Comparison of ENCODE assay signal across 17 cellular contexts in genomic region chr16:81531415-81531814, GRCh38.
A peak's percentile ranks its signal among the peaks of the same experiment; 100 is the strongest.
DNase-seq lines count a peak whose midpoint lies in the region; ATAC-seq, FAIRE-seq and TF ChIP-seq lines count a peak whose summit lies in the region.
"Had no signal": no experiment of that assay in that cellular context is flagged by ENCODE, and none has a peak within 500 bp of the region (broad histone marks: within the 10 kb centered on the region; RNA-seq: fewer than 3 reads in every experiment).

No MANE protein-coding gene starts in this region.

- H3K14ac ChIP-seq in H1 (ENCODE audit: insufficient read length), result no peak overlapping the region

- H2BK15ac ChIP-seq in H1 (ENCODE audit: low read length), result no peak overlapping the region; the same call in 1 of the 2 replicates

- H3K27ac Mint-ChIP-seq in type B pancreatic cell, result peak overlapping the region; percentile 76

- H2BK20ac ChIP-seq in H1 (ENCODE audit: low read length), result no peak overlapping the region

- no peak overlapping the region for H3K4me3 Mint-ChIP-seq in type B pancreatic cell

- no peak overlapping the region for H3K4me3 ChIP-seq in H1 (ENCODE audit: extremely low read depth in 1 of 4, insufficient read depth in 2 of 4, low read depth in 3 of 4, low read length in 4 of 4)
- H3K4me3 ChIP-seq in HepG2 (replicated peaks in 1 of 3; ENCODE audit: insufficient read depth in 1 of 3, low read depth in 2 of 3, low read length in 3 of 3), result no peak overlapping the region
- H3K4me3 ChIP-seq in gastroesophageal sphincter, result no peak overlapping the region
- H3K4me3 ChIP-seq: PC-9, psoas muscle had no signal

- CTCF ChIA-PET in H1 (lab: Charles Lee; ENCODE audit: partially characterized antibody) (interaction anchor here (1.4 kb wide), 2 partner anchors 15 to 16 kb away, joined by 3 to 4 read pairs; no protein-coding TSS in a partner anchor), HepG2 (lab: Yijun Ruan, JAX; ENCODE audit: low intra/inter-chr PET ratio, low total read pairs) (no interaction called here)

- H3K79me2 ChIP-seq in H1 (ENCODE audit: control insufficient read depth in 1 of 2, insufficient read depth in 2 of 2, low read length in 2 of 2) (peaks cover 0 to 90% of the 10 kb centered on the region in 2 experiments; a peak in 2 of 4 replicates), HepG2 (ENCODE audit: insufficient read depth, low read length) (peaks cover 98% of the 10 kb centered on the region)

- no peak for FAIRE-seq in H1 (lab: Jason Lieb, UNC)
- FAIRE-seq in HepG2 (lab: Jason Lieb, UNC), result no peak

- no peak overlapping the region for H3K4ac ChIP-seq in H1 (replicated peaks; ENCODE audit: insufficient read length, low read depth, low read length)

- H3K4me2 ChIP-seq in H1 (ENCODE audit: insufficient read depth in 1 of 2, low read depth in 2 of 2, low read length in 2 of 2), result no peak overlapping the region
- no peak overlapping the region for H3K4me2 ChIP-seq in HepG2 (ENCODE audit: low read depth, low read length)
- H3K4me2 ChIP-seq: PC-9 had no signal

- H3K9me3 ChIP-seq in H1 (ENCODE audit: insufficient read depth in 2 of 2, low read depth in 1 of 2, low read length in 1 of 2), result no peaks in the 10 kb centered on the region
- H3K9me3 ChIP-seq in HepG2 (ENCODE audit: low read length), result no peaks in the 10 kb centered on the region
- H3K9me3 ChIP-seq in gastroesophageal sphincter, result no peaks in the 10 kb centered on the region
- H3K9me3 ChIP-seq: psoas muscle had no signal

- H2AK5ac ChIP-seq in H1 (ENCODE audit: low read depth, low read length), result 0 out of 2 replicates have a peak overlapping the region, but pooled peaks have one; percentile 72

- H3K9me3 Mint-ChIP-seq in type B pancreatic cell, result peaks cover 5% of the 10 kb centered on the region

- peak overlapping the region; percentile 68; the same call in 1 of the 2 replicates for H2BK5ac ChIP-seq in H1 (ENCODE audit: low read depth, low read length)

- H3K9ac ChIP-seq in H1 (replicated peaks in 1 of 4; ENCODE audit: extremely low read depth in 1 of 4, low read depth in 3 of 4, low read length in 3 of 4) (no peak overlapping the region), HepG2 (ENCODE audit: insufficient read depth, low read depth, low read length) (no peak overlapping the region)

- ATAC-seq in HG03354 (IDR thresholded peaks at IDR 0.05; ENCODE audit: poor library complexity, severe bottlenecking, unreplicated experiment) (peak; percentile 46), HepG2 (no peak), GM18870 (IDR thresholded peaks at IDR 0.05; ENCODE audit: unreplicated experiment) (no peak), GM19328 (IDR thresholded peaks at IDR 0.05; ENCODE audit: unreplicated experiment) (no peak), gastroesophageal sphincter (no peak)
- ATAC-seq: psoas muscle had no signal

- intact Hi-C loops in HepG2 (cut with micrococcal nuclease; ENCODE audit: unreplicated experiment), result loop anchor here (5.0 kb wide), 1 partner anchor 51 kb away; no protein-coding TSS in a partner anchor

- TF ChIP-seq RAD21 in H1 (IDR thresholded peaks at IDR 0.05 in 1 of 2, conservative IDR thresholded peaks at IDR 0.05 in 1 of 2; ENCODE audit: low read depth in 2 of 2, low read length in 2 of 2) (no peak), HepG2 (CRISPR knock-in tag; IDR thresholded peaks at IDR 0.05) (no peak)

- H3K23me2 ChIP-seq in H1 (ENCODE audit: low read depth, low read length), result no peaks in the 10 kb centered on the region

- H2BK12ac ChIP-seq in H1 (ENCODE audit: low read depth, low read length), result no peak overlapping the region

- 85% methylated on average over 11 of the region's 11 CpGs; no CpG with 5 or more reads in 1 of the 2 experiments for WGBS in H1 (ENCODE audit: extremely low coverage in 1 of 2, insufficient coverage in 1 of 2, insufficient read length in 1 of 2, insufficient replicate concordance in 2 of 2, low coverage in 1 of 2, low lambda C conversion rate in 2 of 2, missing lambda C conversion rate in 1 of 2), 2 experiments
- WGBS in HepG2 (ENCODE audit: low lambda C conversion rate), result 91% methylated on average over 11 of the region's 11 CpGs
- WGBS in gastroesophageal sphincter (ENCODE audit: low coverage in 1 of 2), 2 donors, result 78 to 91% methylated on average over 4 to 5 of the region's 11 CpGs

- no peak overlapping the region for H2AFZ ChIP-seq in H1 (ENCODE audit: low read length)
- H2AFZ ChIP-seq in HepG2 (ENCODE audit: low read length), result no peak overlapping the region
- H2AFZ ChIP-seq: PC-9 had no signal

- H3K18ac ChIP-seq in H1 (ENCODE audit: extremely low read depth, low read length), result no peak overlapping the region

- H3K36me3 Mint-ChIP-seq in type B pancreatic cell, result peaks cover 24% of the 10 kb centered on the region

- H4K5ac ChIP-seq in H1 (ENCODE audit: insufficient read length, low read depth, low read length), result no peak overlapping the region

- H3K27ac ChIP-seq in H1 (ENCODE audit: low read depth, low read length), result no peak overlapping the region
- H3K27ac ChIP-seq in HepG2 (ENCODE audit: extremely low read length, insufficient read depth, low read length), result peak overlapping the region; percentile 20
- no peak overlapping the region for H3K27ac ChIP-seq in gastroesophageal sphincter
- H3K27ac ChIP-seq: brain microvascular endothelial cell, PC-9, psoas muscle had no signal

- H3K27me3 ChIP-seq in H1 (replicated peaks in 1 of 4; ENCODE audit: control insufficient read depth in 3 of 4, extremely low read depth in 1 of 4, insufficient read depth in 3 of 4, low read length in 3 of 4) (no peaks in the 10 kb centered on the region; a peak in 2 of 7 replicates), HepG2 (ENCODE audit: control insufficient read depth in 1 of 2, insufficient read depth in 2 of 2, low read length in 2 of 2) (no peaks in the 10 kb centered on the region), gastroesophageal sphincter (no peaks in the 10 kb centered on the region)
- H3K27me3 ChIP-seq: brain microvascular endothelial cell had no signal

- TF ChIP-seq POLR2A in H1 (IDR thresholded peaks at IDR 0.05; ENCODE audit: control extremely low read depth in 1 of 2, low read depth in 2 of 2, low read length in 2 of 2) (no peak), HepG2 (IDR thresholded peaks at IDR 0.05; ENCODE audit: insufficient read depth in 1 of 2, low read depth in 2 of 2, low read length in 2 of 2) (no peak), gastroesophageal sphincter (IDR thresholded peaks at IDR 0.05) (no peak)

- H3K56ac ChIP-seq in H1 (replicated peaks; ENCODE audit: insufficient read length, low read depth, low read length), result no peak overlapping the region

- H2BK120ac ChIP-seq in H1 (replicated peaks; ENCODE audit: low read depth, low read length), result no peak overlapping the region

- peaks cover 6 to 13% of the 10 kb centered on the region in 2 experiments for H4K20me1 ChIP-seq in H1 (replicated peaks in 1 of 2; ENCODE audit: control insufficient read depth in 1 of 2, insufficient read depth in 2 of 2, low read length in 2 of 2)
- peaks cover 96% of the 10 kb centered on the region for H4K20me1 ChIP-seq in HepG2 (ENCODE audit: insufficient read depth, low read length)

- H3K4me1 ChIP-seq in H1 (replicated peaks in 1 of 4; ENCODE audit: control insufficient read depth in 3 of 4, insufficient read depth in 4 of 4, low read length in 3 of 4) (peaks cover 0 to 12% (median 3%) of the 10 kb centered on the region in 4 experiments; a peak in 4 of 7 replicates), HepG2 (ENCODE audit: insufficient read depth, low read length) (peaks cover 92% of the 10 kb centered on the region), gastroesophageal sphincter (peaks cover 0 to 16% (median 11%) of the 10 kb centered on the region in 3 donors)
- H3K4me1 ChIP-seq: psoas muscle had no signal

- TF ChIP-seq CTCF in H1 (IDR thresholded peaks at IDR 0.05; ENCODE audit: control extremely low read depth in 1 of 3, insufficient read depth in 1 of 3, low read depth in 1 of 3, low read length in 3 of 3) (no peak), HepG2 (CRISPR knock-in tag; IDR thresholded peaks at IDR 0.05) (no peak), type B pancreatic cell (conservative IDR thresholded peaks at IDR 0.05) (no peak), gastroesophageal sphincter (IDR thresholded peaks at IDR 0.05) (no peak)

- H3K27me3 Mint-ChIP-seq in type B pancreatic cell, result no peaks in the 10 kb centered on the region

- H3K36me3 ChIP-seq in H1 (ENCODE audit: control insufficient read depth in 2 of 4, insufficient read depth in 4 of 4, low read length in 3 of 4), result no peaks in the 10 kb centered on the region
- H3K36me3 ChIP-seq in HepG2 (replicated peaks in 1 of 2; ENCODE audit: control insufficient read depth in 1 of 2, insufficient read depth in 2 of 2, low read length in 2 of 2), result peaks cover 2 to 24% of the 10 kb centered on the region in 2 experiments; a peak in 3 of 5 replicates
- H3K36me3 ChIP-seq in gastroesophageal sphincter, result no peaks in the 10 kb centered on the region
- H3K36me3 ChIP-seq: brain microvascular endothelial cell had no signal

- POLR2A ChIA-PET in H1 (lab: Charles Lee; ENCODE audit: partially characterized antibody) (interaction anchor here (1.2 to 1.4 kb wide), 3 partner anchors 10 to 37 kb away, joined by 3 to 7 read pairs (median 4); no protein-coding TSS in a partner anchor), HepG2 (lab: Yijun Ruan, JAX) (no interaction called here)

- no peak for DNase-seq in H1 (ENCODE audit: low read depth in 1 of 2, low spot score in 2 of 2)
- DNase-seq in HepG2 (ENCODE audit: low spot score), result no peak
- DNase-seq in type B pancreatic cell (ENCODE audit: extremely low spot score, unreplicated experiment), result no peak
- DNase-seq in SHP77 (lab: John Stamatoyannopoulos, UW), result no peak
- DNase-seq: activated CD4-positive, CD25-positive, alpha-beta regulatory T cell; activated naive CD4-positive, alpha-beta T cell treated with Interleukin-2 at 50 U/mL for 16 hours; AML-193; brain microvascular endothelial cell; NCI-H2029; NCI-H526; substantia nigra had no signal

- H4K8ac ChIP-seq in H1 (ENCODE audit: extremely low read depth, insufficient read depth, low read length), result no peak overlapping the region

- H3K79me1 ChIP-seq in H1 (ENCODE audit: low read depth, low read length), result peaks cover 21% of the 10 kb centered on the region; the same call in 1 of the 2 replicates

- no peak overlapping the region for H4K91ac ChIP-seq in H1 (replicated peaks; ENCODE audit: insufficient read length, low read length)

- TF ChIP-seq EP300 in H1 (IDR thresholded peaks at IDR 0.05; ENCODE audit: borderline replicate concordance in 1 of 2, low read depth in 2 of 2, low read length in 2 of 2) (no peak), HepG2 (IDR thresholded peaks at IDR 0.05; ENCODE audit: low read depth in 2 of 2, low read length in 2 of 2) (no peak), HepG2 (CRISPR knock-in tag; IDR thresholded peaks at IDR 0.05; ENCODE audit: borderline replicate concordance) (no peak), gastroesophageal sphincter (IDR thresholded peaks at IDR 0.05) (no peak)

- BruUV-seq in HepG2 (replicated peaks; lab: Mats Ljungman, UMichigan), result no TSS peak

- peaks cover 47% of the 10 kb centered on the region for H3K4me1 Mint-ChIP-seq in type B pancreatic cell (ENCODE audit: unreplicated experiment)

- no peak overlapping the region for H3K23ac ChIP-seq in H1 (ENCODE audit: insufficient read length)

- in situ Hi-C loops in HepG2 (cut with HindIII; ENCODE audit: extremely low pct_ligation_motif_present, low pct_unique_long_range_greater_than_20kb), result no loop called here

TF ChIP-seq in H1, 55 proteins besides CTCF, POLR2A, EP300 and RAD21 (continues in another document):
- TF ChIP-seq BRCA1 (IDR thresholded peaks at IDR 0.05; ENCODE audit: low read depth, low read length), result no peak
